8 cellular contexts compared by ENCODE assay signal in genomic region chr4:48905363-48906015, GRCh38. TPM values are rescaled to one million over a fixed set of nuclear protein-coding genes. Genes with fewer than 3 reads are reported as not detected.
DNase-seq lines count a peak whose midpoint lies in the region; ATAC-seq, FAIRE-seq and TF ChIP-seq lines count a peak whose summit lies in the region.

No MANE protein-coding gene starts in this region.

- peaks cover 23 to 26% of the 10 kb centered on the region in 2 donors for H3K4me1 Mint-ChIP-seq in natural killer cell

- H3K36me3 Mint-ChIP-seq in natural killer cell: no peaks in the 10 kb centered on the region

- ATAC-seq in natural killer cell: no peak
- ATAC-seq in GM18867 (IDR thresholded peaks at IDR 0.05; ENCODE audit: unreplicated experiment): no peak

- DNase-seq in Caki2 (ENCODE audit: low read depth) (peak; percentile 68), LoVo (ENCODE audit: low spot score) (peak; percentile 71), dermis blood vessel endothelial cell (peak; percentile 45), natural killer cell (no peak), D721Med (ENCODE audit: insufficient read length, low spot score) (no peak), T1000 (lab: John Stamatoyannopoulos, UW) (no peak), RPMI8226 (no peak)

- TF ChIP-seq CTCF in natural killer cell (IDR thresholded peaks at IDR 0.05) (no peak), D721Med (IDR thresholded peaks at IDR 0.05; ENCODE audit: insufficient read depth, missing control alignments) (no peak)

- FAIRE-seq in D721Med (lab: Jason Lieb, UNC): no peak

- H3K27ac Mint-ChIP-seq in natural killer cell: peak overlapping the region; percentile 5 to 98

- in situ Hi-C loops in Caki2 (cut with HindIII; ENCODE audit: low pct_unique_long_range_greater_than_20kb, low sequenced_read_pairs): no loop called here

- H3K9me3 Mint-ChIP-seq in natural killer cell: no peaks in the 10 kb centered on the region

- intact Hi-C loops in natural killer cell (cut with micrococcal nuclease): loop anchor here (1.0 kb wide), 1 partner anchor 327 kb away; no protein-coding TSS in a partner anchor

- peak overlapping the region; percentile 78 for H3K4me3 Mint-ChIP-seq in natural killer cell

- no peaks in the 10 kb centered on the region for H3K27me3 Mint-ChIP-seq in natural killer cell (ENCODE audit: low read depth in 2 of 2)

RNA-seq across cellular contexts. Expression of gene OCIAD2, which starts 1.1 kb away (rescaled TPM):
- 244 and 266 TPM in 2 replicates for total RNA-seq in Caki2 (2014; rRNA removed; shearing (Covaris generic); ENCODE audit: low replicate concordance)
- total RNA-seq in dermis blood vessel endothelial cell (31.9 and 43.1 TPM in 2 replicates), natural killer cell (10 to 100 TPM; 25.8 to 34.3 (median 26.1) TPM)

Comparison
In these comparisons a context has a peak if more than half of its experiments do, and no peak if none do; other contexts are left out.
1. DNase-seq: peak in Caki2 (single experiment), LoVo (single experiment) and dermis blood vessel endothelial cell (single experiment); none in natural killer cell (single experiment), D721Med (single experiment), T1000 (single experiment) and RPMI8226 (single experiment).